Comparison of ENCODE assay signal across 25 cellular contexts in the genomic region with DNA sequence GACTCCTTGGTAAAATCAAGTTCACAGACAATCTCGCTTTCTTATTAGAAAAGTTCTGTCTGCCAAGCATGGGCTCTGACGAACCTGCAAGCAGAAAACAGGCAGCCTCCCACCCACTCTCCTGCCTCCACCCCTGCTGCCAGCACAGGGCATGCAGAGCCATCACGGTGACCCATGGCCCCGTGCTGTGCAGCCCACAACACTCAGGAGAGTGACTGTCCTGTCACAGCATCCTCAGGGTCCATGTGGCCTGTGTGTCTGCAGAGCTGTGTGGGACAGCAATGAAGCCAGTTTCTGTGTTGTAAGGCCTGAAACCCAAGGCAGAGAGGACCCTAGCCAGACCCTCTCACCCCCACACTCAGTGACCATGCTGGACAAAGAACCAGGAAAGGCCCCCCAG. TPM values are rescaled to one million over a fixed set of nuclear protein-coding genes. Genes with fewer than 3 reads are reported as not detected.
"Had no signal": no experiment of that assay in that cellular context is flagged by ENCODE, and none has a peak within 500 bp of the region (broad histone marks: within the 10 kb centered on the region; RNA-seq: fewer than 3 reads in every experiment).

No MANE protein-coding gene starts in this region.

- H3K4me1 ChIP-seq: parathyroid adenoma, prostate gland, right atrium auricular region, sigmoid colon, stomach, tibial artery, uterus had no signal

- H3K9me3 Mint-ChIP-seq: effector memory CD8-positive, alpha-beta T cell; immature natural killer cell; memory B cell; natural killer cell; stimulated activated effector memory CD8-positive, alpha-beta T cell treated with anti-CD3 and anti-CD28 coated beads, Interleukin-12 subunit alpha, Interleukin-12 subunit beta, amount 100 ng/mL, for 72 hours; type B pancreatic cell had no signal

- H3K36me3 Mint-ChIP-seq: immature natural killer cell; natural killer cell; stimulated activated effector memory CD8-positive, alpha-beta T cell treated with anti-CD3 and anti-CD28 coated beads, Interleukin-12 subunit alpha, Interleukin-12 subunit beta, amount 100 ng/mL, for 72 hours; type B pancreatic cell had no signal

- H3K36me3 ChIP-seq: neutrophil, prostate gland, right atrium auricular region, sigmoid colon, uterus had no signal

- ATAC-seq: effector memory CD8-positive, alpha-beta T cell; left lobe of liver; natural killer cell; stimulated activated effector memory CD8-positive, alpha-beta T cell treated with anti-CD3 and anti-CD28 coated beads, Interleukin-12 subunit alpha, Interleukin-12 subunit beta, amount 100 ng/mL, for 72 hours had no signal

- H3K27me3 Mint-ChIP-seq: memory B cell had no signal

- H3K4me3 Mint-ChIP-seq: effector memory CD8-positive, alpha-beta T cell; immature natural killer cell; memory B cell; natural killer cell; stimulated activated effector memory CD8-positive, alpha-beta T cell treated with anti-CD3 and anti-CD28 coated beads, Interleukin-12 subunit alpha, Interleukin-12 subunit beta, amount 100 ng/mL, for 72 hours; type B pancreatic cell had no signal

- H3K4me1 Mint-ChIP-seq: immature natural killer cell, memory B cell, natural killer cell had no signal

- DNase-seq: cortex of kidney; effector memory CD8-positive, alpha-beta T cell; erythroblast; esophagus squamous epithelium; foreskin melanocyte; hypothalamus; immature natural killer cell; natural killer cell; sigmoid colon; stimulated activated CD4-positive, alpha-beta T cell treated with anti-CD3 and anti-CD28 coated beads, Interleukin-2, amount 100 ng/mL, for 24 hours; stimulated activated CD4-positive, alpha-beta T cell treated with anti-CD3 and anti-CD28 coated beads, Interleukin-4, amount 100 ng/mL, for 24 hours; stimulated activated naive CD4-positive, alpha-beta T cell treated with Interleukin-2 at 50 U/mL for 16 hours; stomach; uterus had no signal

- H3K9me3 ChIP-seq: esophagus squamous epithelium, neutrophil, prostate gland, right atrium auricular region, sigmoid colon, stomach, tibial artery, uterus had no signal

- H3K4me3 ChIP-seq: esophagus squamous epithelium, lung, prostate gland, right atrium auricular region, sigmoid colon, stomach, tibial artery, uterus had no signal

- H3K27ac Mint-ChIP-seq: effector memory CD8-positive, alpha-beta T cell; immature natural killer cell; memory B cell; natural killer cell; stimulated activated effector memory CD8-positive, alpha-beta T cell treated with anti-CD3 and anti-CD28 coated beads, Interleukin-12 subunit alpha, Interleukin-12 subunit beta, amount 100 ng/mL, for 72 hours; type B pancreatic cell had no signal

- H3K27me3 ChIP-seq: neutrophil, right atrium auricular region, sigmoid colon, stomach, uterus had no signal

- H3K27ac ChIP-seq: esophagus squamous epithelium, neutrophil, parathyroid adenoma, prostate gland, right atrium auricular region, sigmoid colon, stomach, tibial artery, uterus had no signal

RNA-seq across cellular contexts. Expression of a gene that starts 46.2 kb away (rescaled TPM):
- total RNA-seq: dermis microvascular lymphatic vessel endothelial cell had no signal
